1 cellular context compared by ENCODE assay signal in genomic region chr17:39153541-39154111, GRCh38.
TF ChIP-seq lines count a peak whose summit lies in the region.

No MANE protein-coding gene starts in this region.

TF ChIP-seq in HepG2, 621 proteins besides CTCF, POLR2A, EP300 and RAD21 (continued from another document and continues in another):
- 0 out of 2 replicates have a peak, but pooled peaks have one; percentile 22 for TF ChIP-seq ZNF784 (CRISPR knock-in tag; IDR thresholded peaks at IDR 0.05; ENCODE audit: borderline replicate concordance)
- TF ChIP-seq AGO2 (optimal IDR thresholded peaks at IDR 0.05; ENCODE audit: low read depth, low read length) = no peak
- peak; percentile 49; the same call in 1 of the 2 replicates for TF ChIP-seq ISL2 (CRISPR knock-in tag; IDR thresholded peaks at IDR 0.05)
- TF ChIP-seq ZNF670 (CRISPR knock-in tag; IDR thresholded peaks at IDR 0.05; ENCODE audit: borderline replicate concordance) = peak; percentile 88; the same call in 1 of the 2 replicates
- peak; percentile 49 for TF ChIP-seq THAP11 (CRISPR knock-in tag; IDR thresholded peaks at IDR 0.05)
- TF ChIP-seq MTF2 (CRISPR knock-in tag; IDR thresholded peaks at IDR 0.05; ENCODE audit: borderline replicate concordance) = no peak; the same call in 1 of the 2 replicates
- no peak for TF ChIP-seq PITX1 (CRISPR knock-in tag; IDR thresholded peaks at IDR 0.05)
- no peak for TF ChIP-seq ZBTB43 (CRISPR knock-in tag; conservative IDR thresholded peaks at IDR 0.05)
- no peak for TF ChIP-seq SMARCE1 (IDR thresholded peaks at IDR 0.05; ENCODE audit: borderline replicate concordance)
- no peak; the same call in 1 of the 2 replicates for TF ChIP-seq TFDP1 (CRISPR knock-in tag; IDR thresholded peaks at IDR 0.05; ENCODE audit: borderline replicate concordance)
- peak; percentile 47; the same call in 1 of the 3 replicates for TF ChIP-seq MXI1 (IDR thresholded peaks at IDR 0.05; ENCODE audit: borderline replicate concordance, low read depth, low read length)
- TF ChIP-seq ZBTB1 (CRISPR knock-in tag; IDR thresholded peaks at IDR 0.05; ENCODE audit: borderline replicate concordance) = no peak
- no peak for TF ChIP-seq TRIM22 (IDR thresholded peaks at IDR 0.05)
- TF ChIP-seq ZNF484 (CRISPR knock-in tag; IDR thresholded peaks at IDR 0.05; ENCODE audit: borderline replicate concordance, low read depth) = no peak
- peak; percentile 60; the same call in 1 of the 2 replicates for TF ChIP-seq SIX1 (CRISPR knock-in tag; IDR thresholded peaks at IDR 0.05; ENCODE audit: borderline replicate concordance)
- TF ChIP-seq ZNF687 (CRISPR knock-in tag; IDR thresholded peaks at IDR 0.05) = no peak
- TF ChIP-seq KDM2A (CRISPR knock-in tag; IDR thresholded peaks at IDR 0.05; ENCODE audit: borderline replicate concordance, low read depth) = peak; percentile 73; the same call in 1 of the 2 replicates
- no peak; the same call in 1 of the 2 replicates for TF ChIP-seq SALL1 (CRISPR knock-in tag; IDR thresholded peaks at IDR 0.05)
- peak; percentile 20; the same call in 1 of the 2 replicates for TF ChIP-seq ZNF547 (CRISPR knock-in tag; IDR thresholded peaks at IDR 0.05)
- peak; percentile 62 for TF ChIP-seq ARID3A (IDR thresholded peaks at IDR 0.05; ENCODE audit: low read depth, low read length)
- peak in 1 of 2 experiments; percentile 27; a peak in 1 of 4 replicates for TF ChIP-seq NR2F1 (CRISPR knock-in tag; IDR thresholded peaks at IDR 0.05)
- no peak for TF ChIP-seq ARID2 (CRISPR knock-in tag; IDR thresholded peaks at IDR 0.05; ENCODE audit: borderline replicate concordance)
- no peak for TF ChIP-seq POLR2G (IDR thresholded peaks at IDR 0.05; ENCODE audit: low read depth, low read length)
- peak; percentile 77; the same call in 1 of the 2 replicates for TF ChIP-seq KLF11 (CRISPR knock-in tag; IDR thresholded peaks at IDR 0.05)
- TF ChIP-seq ZSCAN9 (CRISPR knock-in tag; IDR thresholded peaks at IDR 0.05; ENCODE audit: borderline replicate concordance) = peak; percentile 84
- TF ChIP-seq CREB1 (IDR thresholded peaks at IDR 0.05) = no peak
- TF ChIP-seq CREB1 (CRISPR knock-in tag; IDR thresholded peaks at IDR 0.05) = peak; percentile 52; the same call in 1 of the 2 replicates
- 0 out of 2 replicates have a peak, but pooled peaks have one; percentile 62 for TF ChIP-seq PRDM10 (CRISPR knock-in tag; IDR thresholded peaks at IDR 0.05; ENCODE audit: low read depth)
- 0 out of 2 replicates have a peak, but pooled peaks have one; percentile 6 for TF ChIP-seq ZMYM3 (CRISPR knock-in tag; IDR thresholded peaks at IDR 0.05)
- TF ChIP-seq YY1 (IDR thresholded peaks at IDR 0.05; ENCODE audit: insufficient read depth, insufficient replicate concordance, low read depth, low read length) = peak; percentile 11
- TF ChIP-seq ONECUT2 (CRISPR knock-in tag; IDR thresholded peaks at IDR 0.05) = no peak
- no peak for TF ChIP-seq SUZ12 (IDR thresholded peaks at IDR 0.05; ENCODE audit: low read depth, low read length)
- 0 out of 2 replicates have a peak, but pooled peaks have one; percentile 40 for TF ChIP-seq ZNF792 (CRISPR knock-in tag; IDR thresholded peaks at IDR 0.05)
- TF ChIP-seq ZNF678 (CRISPR knock-in tag; IDR thresholded peaks at IDR 0.05) = 0 out of 2 replicates have a peak, but pooled peaks have one; percentile 11
- peak; percentile 96 for TF ChIP-seq RBM22 (optimal IDR thresholded peaks at IDR 0.05; ENCODE audit: low read length)
- no peak for TF ChIP-seq CEBPZ (IDR thresholded peaks at IDR 0.05; ENCODE audit: low read length)
- peak; percentile 19; the same call in 1 of the 2 replicates for TF ChIP-seq HINFP (CRISPR knock-in tag; IDR thresholded peaks at IDR 0.05; ENCODE audit: low read depth)
- TF ChIP-seq ZNF441 (CRISPR knock-in tag; IDR thresholded peaks at IDR 0.05; ENCODE audit: borderline replicate concordance) = peak; percentile 42; the same call in 1 of the 2 replicates
- no peak for TF ChIP-seq TEAD2 (CRISPR knock-in tag; IDR thresholded peaks at IDR 0.05)
